In the genomic region with DNA sequence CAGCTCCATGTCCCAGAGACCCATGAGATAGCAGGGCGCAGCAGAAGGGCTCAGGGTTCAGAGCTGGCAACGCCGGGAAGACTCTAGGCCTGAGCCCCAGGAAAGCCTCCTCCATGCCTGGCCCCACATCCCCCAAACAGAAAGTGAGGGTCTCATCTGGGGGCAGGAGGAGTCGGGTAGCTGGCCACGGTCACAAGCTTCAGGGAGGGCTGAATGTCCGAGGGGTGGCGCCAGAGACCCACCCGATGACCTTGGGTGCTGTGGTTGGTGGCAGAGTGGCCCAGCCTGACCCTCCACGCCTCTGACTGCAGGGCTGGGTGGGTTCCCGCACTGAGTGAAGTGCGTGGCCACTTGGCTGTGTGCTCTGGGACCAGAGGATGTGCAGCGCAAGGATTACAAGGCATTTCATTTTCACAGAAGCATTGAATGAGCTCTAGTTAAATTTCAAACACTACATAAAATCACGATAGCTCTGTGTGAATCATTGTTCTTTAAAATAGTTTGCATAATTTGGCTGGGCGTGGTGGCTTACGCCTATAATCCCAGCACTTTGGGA, we compare ENCODE assay signal across 8 cellular contexts.
DNase-seq lines count a peak whose midpoint lies in the region; ATAC-seq and TF ChIP-seq lines count a peak whose summit lies in the region.

No MANE protein-coding gene starts in this region.

- DNase-seq in AG09309 (ENCODE audit: low read depth) (peak; percentile 17), SW480 (ENCODE audit: low spot score) (peak; percentile 68), fibroblast of peridontal ligament (ENCODE audit: extremely low read depth) (peak; percentile 20), nucleus accumbens (lab: John Stamatoyannopoulos, UW) (peak in 49 of 56 donors; percentile 24 to 84 (median 57)), cortex of kidney (lab: John Stamatoyannopoulos, UW) (no peak)

- ATAC-seq in GM19397 (IDR thresholded peaks at IDR 0.05; ENCODE audit: unreplicated experiment) (no peak), GM21381 (IDR thresholded peaks at IDR 0.05; ENCODE audit: unreplicated experiment) (no peak)

- no peak overlapping the region for H3K4me3 ChIP-seq in AG09309 (ENCODE audit: control insufficient read depth, low read depth, low read length)

- TF ChIP-seq CTCF in AG09309 (IDR thresholded peaks at IDR 0.05; ENCODE audit: control insufficient read depth, insufficient read depth, low read depth, low read length, missing control alignments) (peak; percentile 63), GM12873 (IDR thresholded peaks at IDR 0.05; ENCODE audit: insufficient read depth, low read depth, low read length, missing control alignments) (peak; percentile 68)
